In the genomic region with DNA sequence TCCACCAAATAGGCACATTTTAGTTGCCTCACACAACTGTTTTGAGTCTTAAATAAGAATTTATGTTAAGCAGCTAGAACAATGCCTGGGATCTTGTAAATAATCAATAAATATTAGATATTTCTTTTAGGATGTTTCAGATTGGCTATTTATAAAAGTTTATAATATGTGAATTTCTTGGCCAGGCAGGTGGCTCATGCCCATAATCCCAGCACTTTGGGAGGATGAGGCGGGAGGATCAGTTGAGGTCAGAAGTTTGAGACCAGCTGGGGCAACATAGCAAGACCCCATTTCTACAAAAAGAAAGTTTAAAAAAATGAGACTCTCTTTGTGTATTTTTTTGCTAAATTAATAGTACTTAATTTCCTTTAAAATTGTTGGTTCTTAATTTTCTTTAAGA, we compare ENCODE assay signal across 19 cellular contexts.
"Had no signal": no experiment of that assay in that cellular context is flagged by ENCODE, and none has a peak within 500 bp of the region (broad histone marks: within the 10 kb centered on the region; RNA-seq: fewer than 3 reads in every experiment).

No MANE protein-coding gene starts in this region.

- ATAC-seq: Panc1 had no signal

- H3K4me2 ChIP-seq: SK-N-SH had no signal

- H3K9me3 ChIP-seq: SK-N-SH had no signal

- H3K27ac ChIP-seq: RWPE1 had no signal

- DNase-seq: IMR-90, MV-4-11, NCI-H1048, NCI-H1105, NCI-H1417 treated with DMSO at 0.1 percent for 48 hours, NCI-H146, NCI-H1694 treated with DMSO at 0.1 percent for 48 hours, NCI-H1930, NCI-H2081, NCI-H2107, NCI-H2227 treated with DMSO at 0.1 percent for 48 hours, NCI-H510A, NCI-H524 treated with DMSO at 0.1 percent for 48 hours, NCI-H69, NCI-H774, SHP77, SK-N-SH had no signal

- H3K9ac ChIP-seq: SK-N-SH had no signal
